In the genomic region with DNA sequence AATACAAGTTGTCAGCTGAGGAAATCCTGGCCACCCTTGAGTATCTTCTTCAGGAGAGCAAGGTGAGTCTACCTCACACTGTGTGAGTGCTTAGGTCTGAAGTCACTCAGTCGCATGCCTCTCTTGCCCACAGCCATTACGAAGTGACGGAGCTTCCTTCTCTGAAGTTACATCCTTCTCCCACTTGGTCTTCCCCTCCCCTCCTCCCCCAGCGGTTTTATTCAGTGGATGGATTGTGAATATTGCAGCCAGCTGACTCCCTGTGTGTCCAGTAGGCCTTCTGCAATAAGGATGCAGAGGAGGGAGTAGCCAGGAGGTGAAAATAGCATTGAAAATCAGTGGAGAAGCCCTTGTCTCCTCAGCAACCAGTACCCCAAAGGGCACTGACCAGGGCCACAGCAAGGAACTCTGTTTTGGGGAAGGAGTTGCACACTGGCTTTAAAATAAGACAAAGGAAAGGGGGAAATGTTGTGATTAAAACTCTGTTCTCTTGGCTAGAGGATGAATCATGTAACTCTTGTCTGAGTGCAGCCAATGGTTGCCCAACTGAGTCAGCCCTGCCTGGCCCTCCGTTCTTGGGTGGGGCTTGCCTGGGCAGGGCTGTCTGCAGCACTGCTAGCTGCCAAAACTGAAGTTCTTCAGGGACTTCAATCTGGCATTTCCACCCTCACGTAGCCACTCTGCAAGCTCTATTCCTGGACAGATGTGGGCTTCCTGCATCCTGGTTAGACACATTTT, we compare ENCODE assay signal across 8 cellular contexts. TPM values are rescaled to one million over a fixed set of nuclear protein-coding genes. Genes with fewer than 3 reads are reported as not detected.
DNase-seq lines count a peak whose midpoint lies in the region; ATAC-seq lines count a peak whose summit lies in the region.

No MANE protein-coding gene starts in this region.

- H3K27ac Mint-ChIP-seq in activated T-helper 17 cell treated with anti-CD3 and anti-CD28 coated beads, Interleukin-2, amount 50 U/mL, for 72 hours = peak overlapping the region; percentile 0

- H3K27me3 Mint-ChIP-seq in activated T-helper 17 cell treated with anti-CD3 and anti-CD28 coated beads, Interleukin-2, amount 50 U/mL, for 72 hours = no peaks in the 10 kb centered on the region

- peaks cover 66% of the 10 kb centered on the region for H3K4me1 Mint-ChIP-seq in activated T-helper 17 cell treated with anti-CD3 and anti-CD28 coated beads, Interleukin-2, amount 50 U/mL, for 72 hours

- ATAC-seq in activated T-helper 17 cell treated with anti-CD3 and anti-CD28 coated beads, Interleukin-2, amount 50 U/mL, for 72 hours (replicated peaks) = peak; percentile 66
- ATAC-seq in left cardiac atrium (peak; percentile 48 to 58), GM21737 (IDR thresholded peaks at IDR 0.05; ENCODE audit: unreplicated experiment) (no peak), HG02870 (IDR thresholded peaks at IDR 0.05; ENCODE audit: unreplicated experiment) (no peak), GM18873 (IDR thresholded peaks at IDR 0.05; ENCODE audit: low FRiP score, unreplicated experiment) (no peak)

- DNase-seq in stimulated activated naive CD4-positive, alpha-beta T cell treated with Interleukin-2 at 50 U/mL for 16 hours (lab: John Stamatoyannopoulos, UW) = peak; percentile 46
- DNase-seq in stimulated activated naive CD4-positive, alpha-beta T cell (lab: John Stamatoyannopoulos, UW) = no peak
- DNase-seq in left cardiac atrium = peak; percentile 84
- peak; percentile 32 for DNase-seq in stimulated activated CD8-positive, alpha-beta memory T cell treated with anti-CD3 and anti-CD28 coated beads, Interleukin-12 subunit alpha, Interleukin-12 subunit beta, amount 100 ng/mL, for 4 hours (ENCODE audit: low read depth)

- H3K4me3 Mint-ChIP-seq in activated T-helper 17 cell treated with anti-CD3 and anti-CD28 coated beads, Interleukin-2, amount 50 U/mL, for 72 hours = peak overlapping the region; percentile 92

- intact Hi-C loops in left cardiac atrium (cut with DNase I) = no loop called here

- peaks cover 72% of the 10 kb centered on the region for H3K36me3 Mint-ChIP-seq in activated T-helper 17 cell treated with anti-CD3 and anti-CD28 coated beads, Interleukin-2, amount 50 U/mL, for 72 hours (ENCODE audit: low read depth)

- no peaks in the 10 kb centered on the region for H3K9me3 Mint-ChIP-seq in activated T-helper 17 cell treated with anti-CD3 and anti-CD28 coated beads, Interleukin-2, amount 50 U/mL, for 72 hours

RNA-seq across cellular contexts. Expression of gene S100A10, which starts 4.4 kb away (rescaled TPM):
- total RNA-seq in activated T-helper 17 cell treated with anti-CD3 and anti-CD28 coated beads, Interleukin-2, amount 50 U/mL, for 72 hours = 100 to 1,000 TPM; 181 to 377 TPM
- 100 to 1,000 TPM; 313 to 335 TPM for total RNA-seq in left cardiac atrium

RNA-seq across cellular contexts. Expression of gene S100A11, which starts 47.5 kb away (rescaled TPM):
- 100 to 1,000 TPM; 230 to 302 TPM for total RNA-seq in activated T-helper 17 cell treated with anti-CD3 and anti-CD28 coated beads, Interleukin-2, amount 50 U/mL, for 72 hours
- total RNA-seq in left cardiac atrium = 100 to 1,000 TPM; 178 to 195 TPM

Comparison
In these comparisons a context has a peak if more than half of its experiments do, and no peak if none do; other contexts are left out.
1. DNase-seq: peak in stimulated activated naive CD4-positive, alpha-beta T cell treated with Interleukin-2 at 50 U/mL for 16 hours (single experiment), left cardiac atrium (single experiment) and stimulated activated CD8-positive, alpha-beta memory T cell treated with anti-CD3 and anti-CD28 coated beads, Interleukin-12 subunit alpha, Interleukin-12 subunit beta, amount 100 ng/mL, for 4 hours (single experiment); none in stimulated activated naive CD4-positive, alpha-beta T cell (0 of 6).
2. ATAC-seq: peak in activated T-helper 17 cell treated with anti-CD3 and anti-CD28 coated beads, Interleukin-2, amount 50 U/mL, for 72 hours (single experiment) and left cardiac atrium (2 of 2); none in GM21737 (single experiment), HG02870 (single experiment) and GM18873 (single experiment).